ENCODE assay signal across 16 cellular contexts in the genomic region with DNA sequence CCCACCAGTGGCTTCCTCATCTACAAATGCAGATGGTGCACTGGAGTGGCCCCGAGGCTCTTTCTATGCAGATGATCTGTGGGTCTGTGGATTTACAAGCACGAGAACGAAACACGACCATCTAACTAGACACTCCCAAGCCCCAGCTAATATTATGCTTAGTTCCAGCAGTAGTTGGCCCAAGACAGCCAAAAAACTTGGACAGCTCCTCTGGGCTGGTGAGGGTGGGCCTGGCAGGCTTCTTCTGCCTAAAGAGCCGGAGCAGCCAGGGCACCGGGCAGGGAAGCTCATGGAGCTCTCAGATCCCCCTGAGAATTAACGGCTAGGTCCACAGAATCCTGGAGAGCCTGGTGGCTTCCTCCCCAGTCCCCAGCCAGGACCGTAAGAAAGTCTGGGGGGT. TPM values are rescaled to one million over a fixed set of nuclear protein-coding genes. Genes with fewer than 3 reads are reported as not detected.
DNase-seq lines count a peak whose midpoint lies in the region; ATAC-seq and TF ChIP-seq lines count a peak whose summit lies in the region.
"Had no signal": no experiment of that assay in that cellular context is flagged by ENCODE, and none has a peak within 500 bp of the region (broad histone marks: within the 10 kb centered on the region; RNA-seq: fewer than 3 reads in every experiment).

No MANE protein-coding gene starts in this region.

- WGBS in ovary, 3 donors = 92 to 95% (median 93%) methylated on average over 8 of the region's 8 CpGs
- 89 to 90% methylated on average over 5 to 8 of the region's 8 CpGs for WGBS in body of pancreas, 2 donors

- intact Hi-C loops in PC-9 (cut with micrococcal nuclease; ENCODE audit: unreplicated experiment) = loop anchor here (1.0 to 5.0 kb wide), 2 partner anchors 9 to 100 kb away; no protein-coding TSS in a partner anchor
- intact Hi-C loops in ovary (cut with DNase I) = loop anchor here in 1 of 4 donors (10.0 kb wide), 1 partner anchor 108 kb away; no protein-coding TSS in a partner anchor
- intact Hi-C loops in body of pancreas (cut with DNase I) = no loop called here

- H3K4me2 ChIP-seq in BLaER1 (peak overlapping the region; percentile 43), PC-9 (peak overlapping the region; percentile 64)

- H3K36me3 ChIP-seq in BLaER1 (no peaks in the 10 kb centered on the region), PC-9 (ENCODE audit: low read depth) (no peaks in the 10 kb centered on the region), ovary (no peaks in the 10 kb centered on the region), body of pancreas (replicated peaks in 1 of 2; ENCODE audit: insufficient read depth in 1 of 2, low read depth in 2 of 2) (no peaks in the 10 kb centered on the region)

- H3K9me2 ChIP-seq in PC-9 (ENCODE audit: insufficient read depth) = no peaks in the 10 kb centered on the region

- DNase-seq in PC-9 = no peak
- no peak for DNase-seq in foreskin keratinocyte
- DNase-seq in ovary = no peak
- DNase-seq in NCI-H128 (lab: John Stamatoyannopoulos, UW; ENCODE audit: unreplicated experiment) = no peak
- no peak for DNase-seq in GF-D8 (lab: John Stamatoyannopoulos, UW)
- no peak for DNase-seq in T1000 (lab: John Stamatoyannopoulos, UW)
- no peak for DNase-seq in body of pancreas
- DNase-seq: GDM1, Kasumi-1, NCI-H1417 treated with DMSO at 0.1 percent for 48 hours, NCI-H187, NCI-H446 treated with DMSO at 0.1 percent for 48 hours, NCI-H526 treated with DMSO at 0.1 percent for 48 hours had no signal

- H3F3A ChIP-seq in PC-9 (ENCODE audit: insufficient read depth, low read depth) = peaks cover 51% of the 10 kb centered on the region

- H4K20me1 ChIP-seq in BLaER1 (no peaks in the 10 kb centered on the region), PC-9 (ENCODE audit: insufficient read depth) (no peaks in the 10 kb centered on the region)

- no peak for ATAC-seq in foreskin keratinocyte
- no peak for ATAC-seq in body of pancreas

- TF ChIP-seq CTCF in PC-9 (conservative IDR thresholded peaks at IDR 0.05) = no peak
- no peak for TF ChIP-seq CTCF in foreskin keratinocyte (conservative IDR thresholded peaks at IDR 0.05)
- no peak for TF ChIP-seq CTCF in ovary (IDR thresholded peaks at IDR 0.05)
- no peak for TF ChIP-seq CTCF in body of pancreas (IDR thresholded peaks at IDR 0.05)

- TF ChIP-seq EP300 in ovary (IDR thresholded peaks at IDR 0.05) = no peak

- H2AFZ ChIP-seq in PC-9 = peak overlapping the region; percentile 69; the same call in 1 of the 2 replicates

- TF ChIP-seq POLR2A in ovary (IDR thresholded peaks at IDR 0.05) = peak; percentile 11
- TF ChIP-seq POLR2A in body of pancreas (IDR thresholded peaks at IDR 0.05) = no peak

- peaks cover 38% of the 10 kb centered on the region for H3K4me1 ChIP-seq in BLaER1
- peaks cover 57% of the 10 kb centered on the region for H3K4me1 ChIP-seq in PC-9 (replicated peaks; ENCODE audit: insufficient read depth)
- H3K4me1 ChIP-seq in foreskin keratinocyte = peaks cover 45% of the 10 kb centered on the region
- H3K4me1 ChIP-seq in ovary (ENCODE audit: insufficient read depth) = peaks cover 8% of the 10 kb centered on the region
- H3K4me1 ChIP-seq in body of pancreas = no peaks in the 10 kb centered on the region

- H3K27ac ChIP-seq in BLaER1 = no peak overlapping the region
- H3K27ac ChIP-seq in PC-9 = peak overlapping the region; percentile 93
- H3K27ac ChIP-seq in foreskin keratinocyte = peak overlapping the region; percentile 95
- H3K27ac ChIP-seq in ovary = no peak overlapping the region
- no peak overlapping the region for H3K27ac ChIP-seq in body of pancreas
- H3K27ac ChIP-seq: RWPE1 had no signal

- H3K4me3 ChIP-seq in BLaER1 (no peak overlapping the region), PC-9 (no peak overlapping the region), ovary (no peak overlapping the region), body of pancreas (no peak overlapping the region)

- no peaks in the 10 kb centered on the region for H3K9me3 ChIP-seq in BLaER1
- no peaks in the 10 kb centered on the region for H3K9me3 ChIP-seq in PC-9 (ENCODE audit: insufficient read depth, low read depth)
- H3K9me3 ChIP-seq in ovary = no peaks in the 10 kb centered on the region
- H3K9me3 ChIP-seq in body of pancreas = no peaks in the 10 kb centered on the region

- no TSS peak for BruUV-seq in PC-9 (replicated peaks; lab: Mats Ljungman, UMichigan)

- CTCF ChIA-PET in PC-9 (lab: Charles Lee) = interaction anchor here (0.6 kb wide), 1 partner anchor 634 kb away, joined by 6 read pairs; no protein-coding TSS in a partner anchor

- no peaks in the 10 kb centered on the region for H3K27me3 ChIP-seq in BLaER1
- no peaks in the 10 kb centered on the region for H3K27me3 ChIP-seq in PC-9 (ENCODE audit: insufficient read depth, low read depth)
- H3K27me3 ChIP-seq in foreskin keratinocyte = no peaks in the 10 kb centered on the region
- no peaks in the 10 kb centered on the region for H3K27me3 ChIP-seq in ovary
- no peaks in the 10 kb centered on the region for H3K27me3 ChIP-seq in body of pancreas

- H3K79me2 ChIP-seq in PC-9 (ENCODE audit: low read depth) = no peaks in the 10 kb centered on the region; the same call in 1 of the 2 replicates

- no peak overlapping the region for H3K9ac ChIP-seq in BLaER1

- POLR2A ChIA-PET in PC-9 (lab: Charles Lee; ENCODE audit: unreplicated experiment) = no interaction called here

RNA-seq across cellular contexts. Expression of a gene that starts 9.1 kb away (rescaled TPM):
- total RNA-seq in PC-9 (2021) (3.3 and 3.8 TPM in 2 replicates), foreskin keratinocyte (37.9 and 40.7 TPM in 2 replicates), ovary (1 to 10 TPM in 4 of 7 donors, under 1 TPM in 3; 0.15 to 8.7 (median 3.2) TPM), body of pancreas (1 to 10 TPM in 1 of 2 donors, not detected in 1; 8.0 TPM)
- polyA plus RNA-seq in foreskin keratinocyte (36.6 and 44.6 TPM in 2 replicates), ovary (1 to 10 TPM; 1.1 TPM)
- total RNA-seq: MCF 10A had no signal

Comparison
In these comparisons a context has a peak if more than half of its experiments do, and no peak if none do; other contexts are left out.
1. H3K27ac ChIP-seq: peak in PC-9 (single experiment) and foreskin keratinocyte (single experiment); none in BLaER1 (single experiment), ovary (0 of 2) and body of pancreas (0 of 4).